Comparison of ENCODE assay signal across 8 cellular contexts in genomic region chr18:5879479-5879882, GRCh38. TPM values are rescaled to one million over a fixed set of nuclear protein-coding genes. Genes with fewer than 3 reads are reported as not detected.
A peak's percentile ranks its signal among the peaks of the same experiment; 100 is the strongest.
DNase-seq lines count a peak whose midpoint lies in the region; TF ChIP-seq lines count a peak whose summit lies in the region.

No MANE protein-coding gene starts in this region.

- no peak overlapping the region for H2AFZ ChIP-seq in SU-DHL-6 (ENCODE audit: low read depth, low read length, severe bottlenecking)

- no peaks in the 10 kb centered on the region for H3K9me2 ChIP-seq in SU-DHL-6 (replicated peaks; ENCODE audit: insufficient read depth, low read length)

- no peaks in the 10 kb centered on the region for H3K36me3 Mint-ChIP-seq in type B pancreatic cell

- peak; percentile 43 for DNase-seq in HCEC 1CT
- DNase-seq in glomerular visceral epithelial cell (ENCODE audit: extremely low spot score) = peak; percentile 40
- no peak for DNase-seq in type B pancreatic cell (ENCODE audit: extremely low spot score, unreplicated experiment)
- no peak for DNase-seq in central memory CD4-positive, alpha-beta T cell
- DNase-seq in stimulated activated CD4-positive, alpha-beta T cell treated with anti-CD3 and anti-CD28 coated beads, Interleukin-1b, Interleukin-23, amount 100 ng/mL, for 48 hours = no peak
- no peak for DNase-seq in NCI-H524 treated with DMSO at 0.1 percent for 48 hours (lab: John Stamatoyannopoulos, UW)

- H3K27me3 Mint-ChIP-seq in type B pancreatic cell = peaks cover 23% of the 10 kb centered on the region

- no peaks in the 10 kb centered on the region for H3K36me3 ChIP-seq in SU-DHL-6 (ENCODE audit: low read length)

- no peak overlapping the region for H3K4me3 Mint-ChIP-seq in type B pancreatic cell

- no peak overlapping the region for H3K9ac ChIP-seq in SU-DHL-6 (ENCODE audit: low read length)

- no peak overlapping the region for H3K4me2 ChIP-seq in SU-DHL-6 (ENCODE audit: low read depth, low read length, poor library complexity, severe bottlenecking)

- no peaks in the 10 kb centered on the region for H3K79me2 ChIP-seq in SU-DHL-6 (ENCODE audit: insufficient read depth, low read length)

- TF ChIP-seq CTCF in C4-2B (conservative IDR thresholded peaks at IDR 0.05) = peak; percentile 88
- peak; percentile 58 for TF ChIP-seq CTCF in SU-DHL-6 (IDR thresholded peaks at IDR 0.05; ENCODE audit: insufficient read depth, low read length, poor library complexity, severe bottlenecking)
- peak; percentile 94 for TF ChIP-seq CTCF in type B pancreatic cell (conservative IDR thresholded peaks at IDR 0.05)

- H4K20me1 ChIP-seq in SU-DHL-6 (ENCODE audit: low read depth, low read length) = no peaks in the 10 kb centered on the region

- H3K27ac ChIP-seq in C4-2B (no peak overlapping the region), SU-DHL-6 (ENCODE audit: low read depth, low read length) (no peak overlapping the region)

- H3K27ac Mint-ChIP-seq in type B pancreatic cell = no peak overlapping the region

- no peak overlapping the region for H3K4me3 ChIP-seq in SU-DHL-6 (ENCODE audit: insufficient read depth, low read length, poor library complexity, severe bottlenecking)

- no peaks in the 10 kb centered on the region for H3K9me3 ChIP-seq in SU-DHL-6 (ENCODE audit: insufficient read depth, low read length)

- no peaks in the 10 kb centered on the region for H3K27me3 ChIP-seq in SU-DHL-6 (ENCODE audit: low read length)

- H3F3A ChIP-seq in SU-DHL-6 (ENCODE audit: insufficient read depth) = no peaks in the 10 kb centered on the region

- H3K4me1 Mint-ChIP-seq in type B pancreatic cell (ENCODE audit: unreplicated experiment) = peaks cover 5% of the 10 kb centered on the region

- H3K9me3 Mint-ChIP-seq in type B pancreatic cell = no peaks in the 10 kb centered on the region

RNA-seq across cellular contexts. Expression of gene TMEM200C, which starts 15.8 kb away (rescaled TPM):
- 3.0 and 26.1 TPM in 2 replicates for total RNA-seq in type B pancreatic cell (ENCODE audit: low replicate concordance)

Comparison
In these comparisons a context has a peak if more than half of its experiments do, and no peak if none do; other contexts are left out.
1. DNase-seq: peak in HCEC 1CT (single experiment) and glomerular visceral epithelial cell (single experiment); none in type B pancreatic cell (single experiment), central memory CD4-positive, alpha-beta T cell (single experiment), stimulated activated CD4-positive, alpha-beta T cell treated with anti-CD3 and anti-CD28 coated beads, Interleukin-1b, Interleukin-23, amount 100 ng/mL, for 48 hours (single experiment) and NCI-H524 treated with DMSO at 0.1 percent for 48 hours (single experiment).
2. Peak in every context shown above with its lines, with median percentiles within 50 percentile points of each other: CTCF ChIP-seq.